In genomic region chr11:61899146-61899841, GRCh38 we compare ENCODE assay signal across 8 cellular contexts. TPM values are rescaled to one million over a fixed set of nuclear protein-coding genes. Genes with fewer than 3 reads are reported as not detected.
DNase-seq lines count a peak whose midpoint lies in the region; ATAC-seq and TF ChIP-seq lines count a peak whose summit lies in the region.

No MANE protein-coding gene starts in this region.

- H3K9me3 ChIP-seq in naive thymus-derived CD4-positive, alpha-beta T cell (ENCODE audit: control insufficient read depth in 2 of 3, low read length in 3 of 3) = no peaks in the 10 kb centered on the region

- no peaks in the 10 kb centered on the region for H3K27me3 ChIP-seq in naive thymus-derived CD4-positive, alpha-beta T cell (ENCODE audit: control insufficient read depth in 2 of 2, insufficient read depth in 2 of 2, low read length in 2 of 2)

- H3K27ac Mint-ChIP-seq in naive thymus-derived CD4-positive, alpha-beta T cell = peak overlapping the region; percentile 55 to 93 (median 69)
- peak overlapping the region; percentile 83 for H3K27ac Mint-ChIP-seq in stimulated activated effector memory CD8-positive, alpha-beta T cell treated with anti-CD3 and anti-CD28 coated beads, Interleukin-12 subunit alpha, Interleukin-12 subunit beta, amount 100 ng/mL, for 72 hours

- peaks cover 0 to 4% (median 0%) of the 10 kb centered on the region in 5 donors for H3K27me3 Mint-ChIP-seq in naive thymus-derived CD4-positive, alpha-beta T cell

- H3K36me3 ChIP-seq in naive thymus-derived CD4-positive, alpha-beta T cell (ENCODE audit: control insufficient read depth in 2 of 3, insufficient read depth in 3 of 3, low read length in 3 of 3) = no peaks in the 10 kb centered on the region

- no peak overlapping the region for H3K27ac ChIP-seq in naive thymus-derived CD4-positive, alpha-beta T cell (ENCODE audit: low read depth, low read length)

- peak in 13 of 14 donors; percentile 9 to 87 (median 67) for DNase-seq in C1 segment of cervical spinal cord (lab: John Stamatoyannopoulos, UW)
- DNase-seq in OCI-M1 (lab: John Stamatoyannopoulos, UW) = peak; percentile 95
- DNase-seq in activated T-cell treated with anti-CD3 and anti-CD28 coated beads for 1 hour (ENCODE audit: low read depth) = peak; percentile 96
- no peak for DNase-seq in epithelial cell of proximal tubule (ENCODE audit: low read depth)
- DNase-seq in naive thymus-derived CD4-positive, alpha-beta T cell = peak; percentile 88 to 98 (median 93)
- peak; percentile 96 to 98 for DNase-seq in stimulated activated effector memory CD8-positive, alpha-beta T cell treated with anti-CD3 and anti-CD28 coated beads, Interleukin-12 subunit alpha, Interleukin-12 subunit beta, amount 100 ng/mL, for 72 hours (ENCODE audit: low spot score in 2 of 2)

- POLR2A ChIA-PET in naive thymus-derived CD4-positive, alpha-beta T cell (lab: Charles Lee) = interaction anchor here (0.9 to 1.2 kb wide), 2 partner anchors 69 to 182 kb away, joined by 3 to 5 read pairs; partner anchors contain the start of gene FTH1

- no peaks in the 10 kb centered on the region for H3K36me3 Mint-ChIP-seq in naive thymus-derived CD4-positive, alpha-beta T cell
- H3K36me3 Mint-ChIP-seq in stimulated activated effector memory CD8-positive, alpha-beta T cell treated with anti-CD3 and anti-CD28 coated beads, Interleukin-12 subunit alpha, Interleukin-12 subunit beta, amount 100 ng/mL, for 72 hours = peaks cover 12% of the 10 kb centered on the region

- peaks cover 4% of the 10 kb centered on the region in 2 donors for H3K4me1 ChIP-seq in naive thymus-derived CD4-positive, alpha-beta T cell (ENCODE audit: control insufficient read depth in 2 of 2, insufficient read depth in 2 of 2, low read length in 2 of 2)

- TF ChIP-seq RAD21 in Ishikawa (IDR thresholded peaks at IDR 0.05; ENCODE audit: low read depth) = peak; percentile 89

- H3K4me1 Mint-ChIP-seq in naive thymus-derived CD4-positive, alpha-beta T cell = peaks cover 4 to 7% (median 5%) of the 10 kb centered on the region in 7 donors
- peaks cover 8% of the 10 kb centered on the region for H3K4me1 Mint-ChIP-seq in stimulated activated effector memory CD8-positive, alpha-beta T cell treated with anti-CD3 and anti-CD28 coated beads, Interleukin-12 subunit alpha, Interleukin-12 subunit beta, amount 100 ng/mL, for 72 hours

- no peak overlapping the region for H3K4me3 Mint-ChIP-seq in naive thymus-derived CD4-positive, alpha-beta T cell
- no peak overlapping the region for H3K4me3 Mint-ChIP-seq in stimulated activated effector memory CD8-positive, alpha-beta T cell treated with anti-CD3 and anti-CD28 coated beads, Interleukin-12 subunit alpha, Interleukin-12 subunit beta, amount 100 ng/mL, for 72 hours

- TF ChIP-seq CTCF in epithelial cell of proximal tubule (conservative IDR thresholded peaks at IDR 0.05; ENCODE audit: low read depth, low read length) = peak; percentile 97

- ATAC-seq in GM19438 (IDR thresholded peaks at IDR 0.05; ENCODE audit: low read depth, unreplicated experiment) = peak; percentile 62
- ATAC-seq in naive thymus-derived CD4-positive, alpha-beta T cell = peak; percentile 98
- ATAC-seq in stimulated activated effector memory CD8-positive, alpha-beta T cell treated with anti-CD3 and anti-CD28 coated beads, Interleukin-12 subunit alpha, Interleukin-12 subunit beta, amount 100 ng/mL, for 72 hours = peak; percentile 84

- no peak overlapping the region for H3K4me3 ChIP-seq in epithelial cell of proximal tubule (ENCODE audit: low read depth, low read length)
- H3K4me3 ChIP-seq in naive thymus-derived CD4-positive, alpha-beta T cell (ENCODE audit: low read length) = no peak overlapping the region

- TF ChIP-seq EP300 in Ishikawa (IDR thresholded peaks at IDR 0.05; ENCODE audit: borderline replicate concordance) = no peak

- H3K9me3 Mint-ChIP-seq in naive thymus-derived CD4-positive, alpha-beta T cell = no peaks in the 10 kb centered on the region
- H3K9me3 Mint-ChIP-seq in stimulated activated effector memory CD8-positive, alpha-beta T cell treated with anti-CD3 and anti-CD28 coated beads, Interleukin-12 subunit alpha, Interleukin-12 subunit beta, amount 100 ng/mL, for 72 hours = no peaks in the 10 kb centered on the region

- intact Hi-C loops in naive thymus-derived CD4-positive, alpha-beta T cell (cut with micrococcal nuclease) = loop anchor here (1.0 to 5.0 kb wide), 8 partner anchors 48 to 209 kb away; partner anchors contain the start of gene FTH1 (in 1 of the 2)

- CTCF ChIA-PET in naive thymus-derived CD4-positive, alpha-beta T cell (lab: Charles Lee) = interaction anchor here (0.6 to 8.2 kb wide), 20 partner anchors 8 to 213 kb away, joined by 3 to 206 read pairs (median 4); partner anchors contain the start of genes FEN1 and TMEM258

TF ChIP-seq in Ishikawa, 13 proteins besides CTCF, POLR2A, EP300 and RAD21:
- TF ChIP-seq ZBTB7A (IDR thresholded peaks at IDR 0.05; ENCODE audit: low read depth) = peak; percentile 39; the same call in 1 of the 2 replicates
- 0 out of 2 replicates have a peak, but pooled peaks have one; percentile 26 for TF ChIP-seq YY1 (IDR thresholded peaks at IDR 0.05; ENCODE audit: low read depth)
- no peak for TF ChIP-seq CREB1 (IDR thresholded peaks at IDR 0.05; ENCODE audit: low read depth)
- no peak for TF ChIP-seq CEBPB (IDR thresholded peaks at IDR 0.05)
- no peak for TF ChIP-seq FOXM1 (IDR thresholded peaks at IDR 0.05; ENCODE audit: borderline replicate concordance, low read depth)
- TF ChIP-seq REST (IDR thresholded peaks at IDR 0.05; ENCODE audit: low read depth) = no peak
- TF ChIP-seq EGR1 (IDR thresholded peaks at IDR 0.05) = no peak

RNA-seq across cellular contexts. Expression of gene FADS3, which starts 7.9 kb away (rescaled TPM):
- 40.7 and 48.0 TPM in 2 replicates for total RNA-seq in epithelial cell of proximal tubule
- total RNA-seq in naive thymus-derived CD4-positive, alpha-beta T cell = 1 to 10 TPM; 1.4 to 8.6 (median 6.2) TPM
- 1 to 10 TPM in 1 of 2 donors, under 1 TPM in 1; 0.31 to 1.3 TPM for polyA plus RNA-seq in naive thymus-derived CD4-positive, alpha-beta T cell

RNA-seq across cellular contexts. Expression of gene RAB3IL1, which starts 18.1 kb away (rescaled TPM):
- total RNA-seq in epithelial cell of proximal tubule = 0.12 and 0.22 TPM in 2 replicates
- total RNA-seq in naive thymus-derived CD4-positive, alpha-beta T cell = 1 to 10 TPM in 1 of 5 experiments, under 1 TPM in 1, not detected in 3; 0.49 to 1.9 TPM
- polyA plus RNA-seq in naive thymus-derived CD4-positive, alpha-beta T cell = not detected

RNA-seq across cellular contexts. Expression of gene BEST1, which starts 50.9 kb away (rescaled TPM):
- 0.12 TPM in 1 of 2 replicates, not detected in the other for total RNA-seq in epithelial cell of proximal tubule
- 1 to 10 TPM in 2 of 5 experiments, under 1 TPM in 2, not detected in 1; 0.49 to 7.1 (median 0.75) TPM for total RNA-seq in naive thymus-derived CD4-positive, alpha-beta T cell
- polyA plus RNA-seq in naive thymus-derived CD4-positive, alpha-beta T cell = 1 to 10 TPM in 1 of 2 donors, under 1 TPM in 1; 0.83 to 1.4 TPM
